ENCODE assay signal across 1 cellular context in genomic region chr9:137575725-137576411, GRCh38.
TF ChIP-seq lines count a peak whose summit lies in the region.

No MANE protein-coding gene starts in this region.

TF ChIP-seq in HepG2, 621 proteins besides CTCF, POLR2A, EP300 and RAD21:
- TF ChIP-seq REPIN1 (CRISPR knock-in tag; IDR thresholded peaks at IDR 0.05; ENCODE audit: borderline replicate concordance, low read depth) = no peak
- TF ChIP-seq SRY (CRISPR knock-in tag; IDR thresholded peaks at IDR 0.05) = no peak
- TF ChIP-seq MED8 (CRISPR knock-in tag; IDR thresholded peaks at IDR 0.05; ENCODE audit: insufficient replicate concordance) = no peak
- no peak for TF ChIP-seq ZBED4 (CRISPR knock-in tag; IDR thresholded peaks at IDR 0.05; ENCODE audit: borderline replicate concordance)
- TF ChIP-seq PPARG (CRISPR knock-in tag; conservative IDR thresholded peaks at IDR 0.05) = no peak
- TF ChIP-seq YY1 (IDR thresholded peaks at IDR 0.05; ENCODE audit: insufficient read depth, insufficient replicate concordance, low read depth, low read length) = no peak
- TF ChIP-seq ZBTB39 (CRISPR knock-in tag; IDR thresholded peaks at IDR 0.05) = no peak
- TF ChIP-seq ZSCAN12 (CRISPR knock-in tag; IDR thresholded peaks at IDR 0.05) = no peak
- no peak for TF ChIP-seq NAIF1 (CRISPR knock-in tag; IDR thresholded peaks at IDR 0.05; ENCODE audit: borderline replicate concordance)
- TF ChIP-seq, protein P1, sequence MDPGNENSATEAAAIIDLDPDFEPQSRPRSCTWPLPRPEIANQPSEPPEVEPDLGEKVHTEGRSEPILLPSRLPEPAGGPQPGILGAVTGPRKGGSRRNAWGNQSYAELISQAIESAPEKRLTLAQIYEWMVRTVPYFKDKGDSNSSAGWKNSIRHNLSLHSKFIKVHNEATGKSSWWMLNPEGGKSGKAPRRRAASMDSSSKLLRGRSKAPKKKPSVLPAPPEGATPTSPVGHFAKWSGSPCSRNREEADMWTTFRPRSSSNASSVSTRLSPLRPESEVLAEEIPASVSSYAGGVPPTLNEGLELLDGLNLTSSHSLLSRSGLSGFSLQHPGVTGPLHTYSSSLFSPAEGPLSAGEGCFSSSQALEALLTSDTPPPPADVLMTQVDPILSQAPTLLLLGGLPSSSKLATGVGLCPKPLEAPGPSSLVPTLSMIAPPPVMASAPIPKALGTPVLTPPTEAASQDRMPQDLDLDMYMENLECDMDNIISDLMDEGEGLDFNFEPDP (CRISPR knock-in tag; conservative IDR thresholded peaks at IDR 0.05) = no peak
- no peak for TF ChIP-seq ATAD3A (CRISPR knock-in tag; IDR thresholded peaks at IDR 0.05)
- TF ChIP-seq ATF6 (CRISPR knock-in tag; conservative IDR thresholded peaks at IDR 0.05) = no peak
- TF ChIP-seq, protein P2, sequence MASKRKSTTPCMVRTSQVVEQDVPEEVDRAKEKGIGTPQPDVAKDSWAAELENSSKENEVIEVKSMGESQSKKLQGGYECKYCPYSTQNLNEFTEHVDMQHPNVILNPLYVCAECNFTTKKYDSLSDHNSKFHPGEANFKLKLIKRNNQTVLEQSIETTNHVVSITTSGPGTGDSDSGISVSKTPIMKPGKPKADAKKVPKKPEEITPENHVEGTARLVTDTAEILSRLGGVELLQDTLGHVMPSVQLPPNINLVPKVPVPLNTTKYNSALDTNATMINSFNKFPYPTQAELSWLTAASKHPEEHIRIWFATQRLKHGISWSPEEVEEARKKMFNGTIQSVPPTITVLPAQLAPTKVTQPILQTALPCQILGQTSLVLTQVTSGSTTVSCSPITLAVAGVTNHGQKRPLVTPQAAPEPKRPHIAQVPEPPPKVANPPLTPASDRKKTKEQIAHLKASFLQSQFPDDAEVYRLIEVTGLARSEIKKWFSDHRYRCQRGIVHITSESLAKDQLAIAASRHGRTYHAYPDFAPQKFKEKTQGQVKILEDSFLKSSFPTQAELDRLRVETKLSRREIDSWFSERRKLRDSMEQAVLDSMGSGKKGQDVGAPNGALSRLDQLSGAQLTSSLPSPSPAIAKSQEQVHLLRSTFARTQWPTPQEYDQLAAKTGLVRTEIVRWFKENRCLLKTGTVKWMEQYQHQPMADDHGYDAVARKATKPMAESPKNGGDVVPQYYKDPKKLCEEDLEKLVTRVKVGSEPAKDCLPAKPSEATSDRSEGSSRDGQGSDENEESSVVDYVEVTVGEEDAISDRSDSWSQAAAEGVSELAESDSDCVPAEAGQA (IDR thresholded peaks at IDR 0.05; ENCODE audit: low read depth) = no peak
- TF ChIP-seq, protein P2 (CRISPR knock-in tag; IDR thresholded peaks at IDR 0.05; ENCODE audit: borderline replicate concordance) = no peak
- TF ChIP-seq GLMP (CRISPR knock-in tag; IDR thresholded peaks at IDR 0.05; ENCODE audit: borderline replicate concordance) = no peak
- no peak for TF ChIP-seq DNMT3B (CRISPR knock-in tag; conservative IDR thresholded peaks at IDR 0.05)
- no peak for TF ChIP-seq SYNCRIP (IDR thresholded peaks at IDR 0.05; ENCODE audit: insufficient read depth, low read depth, low read length)
